ENCODE assay signal across 17 cellular contexts in the genomic region with DNA sequence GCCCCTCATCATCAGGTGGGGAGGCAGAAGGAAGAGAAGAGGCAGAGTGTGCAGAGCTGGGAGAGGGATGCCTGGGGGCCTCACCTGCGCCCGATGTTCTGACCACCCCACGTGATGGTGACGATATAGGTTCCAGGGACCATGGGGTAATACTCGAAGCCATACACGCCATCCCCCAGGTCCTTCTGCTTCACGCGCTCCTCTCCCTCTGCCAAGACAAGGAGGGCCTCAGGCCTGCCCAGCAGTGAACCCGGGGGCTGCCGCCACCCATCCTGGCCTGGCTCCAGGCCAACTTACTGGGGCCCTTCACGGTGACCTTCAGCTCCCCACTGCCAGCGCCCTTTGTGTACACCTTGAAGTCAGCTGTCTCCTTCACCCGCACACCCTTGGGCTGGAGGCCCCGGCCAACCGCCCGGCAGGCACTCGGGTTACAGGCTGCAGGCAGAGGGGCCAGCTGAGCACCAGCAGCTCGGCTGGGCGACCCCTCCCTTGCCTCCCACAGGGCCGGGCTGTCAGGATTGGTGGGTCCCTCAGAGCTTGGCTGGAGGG. TPM values are rescaled to one million over a fixed set of nuclear protein-coding genes. Genes with fewer than 3 reads are reported as not detected.
DNase-seq lines count a peak whose midpoint lies in the region; ATAC-seq, FAIRE-seq and TF ChIP-seq lines count a peak whose summit lies in the region.
"Had no signal": no experiment of that assay in that cellular context is flagged by ENCODE, and none has a peak within 500 bp of the region (broad histone marks: within the 10 kb centered on the region; RNA-seq: fewer than 3 reads in every experiment).

No MANE protein-coding gene starts in this region.

- no peak for ATAC-seq in activated T-helper 17 cell treated with anti-CD3 and anti-CD28 coated beads, Interleukin-2, amount 50 U/mL, for 72 hours (replicated peaks)
- ATAC-seq in natural killer cell (no peak), GM18867 (IDR thresholded peaks at IDR 0.05; ENCODE audit: unreplicated experiment) (no peak)

- peak overlapping the region in 3 of 7 donors; percentile 11 to 61 (median 60) for H3K4me3 Mint-ChIP-seq in CD8-positive, alpha-beta memory T cell
- H3K4me3 Mint-ChIP-seq in activated T-helper 17 cell treated with anti-CD3 and anti-CD28 coated beads, Interleukin-2, amount 50 U/mL, for 72 hours = peak overlapping the region; percentile 33
- H3K4me3 Mint-ChIP-seq in natural killer cell = peak overlapping the region; percentile 53

- H3K9me3 Mint-ChIP-seq in CD8-positive, alpha-beta memory T cell = no peaks in the 10 kb centered on the region
- H3K9me3 Mint-ChIP-seq in activated T-helper 17 cell treated with anti-CD3 and anti-CD28 coated beads, Interleukin-2, amount 50 U/mL, for 72 hours = no peaks in the 10 kb centered on the region
- H3K9me3 Mint-ChIP-seq in natural killer cell = no peaks in the 10 kb centered on the region

- H3K4me1 Mint-ChIP-seq in CD8-positive, alpha-beta memory T cell = peaks cover 30 to 39% (median 31%) of the 10 kb centered on the region in 3 donors
- H3K4me1 Mint-ChIP-seq in activated T-helper 17 cell treated with anti-CD3 and anti-CD28 coated beads, Interleukin-2, amount 50 U/mL, for 72 hours = no peaks in the 10 kb centered on the region
- H3K4me1 Mint-ChIP-seq in natural killer cell = peaks cover 11 to 26% of the 10 kb centered on the region in 2 donors

- no peak overlapping the region for H3K4me3 ChIP-seq in CD8-positive, alpha-beta memory T cell (ENCODE audit: low read length)
- H3K4me3 ChIP-seq: BLaER1 treated with 17β-estradiol and CSF1 and Interleukin-3, amounts not matched to agents 10 nM and 100 nM; SJSA1 had no signal

- peaks cover 5 to 66% (median 6%) of the 10 kb centered on the region in 3 donors for H3K36me3 Mint-ChIP-seq in CD8-positive, alpha-beta memory T cell
- H3K36me3 Mint-ChIP-seq in activated T-helper 17 cell treated with anti-CD3 and anti-CD28 coated beads, Interleukin-2, amount 50 U/mL, for 72 hours (ENCODE audit: low read depth) = peaks cover 89% of the 10 kb centered on the region
- H3K36me3 Mint-ChIP-seq in natural killer cell = no peaks in the 10 kb centered on the region

- CTCF ChIA-PET in CD8-positive, alpha-beta memory T cell (lab: Charles Lee) = interaction anchor here (1.0 kb wide), 1 partner anchor 8 kb away, joined by 3 read pairs; no protein-coding TSS in a partner anchor

- H3K36me3 ChIP-seq in CD8-positive, alpha-beta memory T cell (ENCODE audit: insufficient read depth, low read length) = peaks cover 57% of the 10 kb centered on the region

- H3K4me1 ChIP-seq in CD8-positive, alpha-beta memory T cell (ENCODE audit: insufficient read depth, low read length) = peaks cover 33% of the 10 kb centered on the region

- H3K27ac Mint-ChIP-seq in CD8-positive, alpha-beta memory T cell = peak overlapping the region in 6 of 8 donors; percentile 36 to 88 (median 75)
- H3K27ac Mint-ChIP-seq in activated T-helper 17 cell treated with anti-CD3 and anti-CD28 coated beads, Interleukin-2, amount 50 U/mL, for 72 hours = peak overlapping the region; percentile 59
- peak overlapping the region; percentile 86 to 95 for H3K27ac Mint-ChIP-seq in natural killer cell

- no peak for TF ChIP-seq CTCF in natural killer cell (IDR thresholded peaks at IDR 0.05)

- H3K27ac ChIP-seq in CD8-positive, alpha-beta memory T cell (ENCODE audit: low read depth, low read length) = no peak overlapping the region
- H3K27ac ChIP-seq: SJSA1 had no signal

- POLR2A ChIA-PET in CD8-positive, alpha-beta memory T cell (lab: Charles Lee) = interaction anchor here (1.0 kb wide), 1 partner anchor 9 kb away, joined by 3 read pairs; no protein-coding TSS in a partner anchor

- no peaks in the 10 kb centered on the region for H3K27me3 ChIP-seq in CD8-positive, alpha-beta memory T cell (ENCODE audit: insufficient read depth, low read length, poor library complexity, severe bottlenecking)
- H3K27me3 ChIP-seq: BLaER1 treated with 17β-estradiol and CSF1 and Interleukin-3, amounts not matched to agents 10 nM and 100 nM; SJSA1 had no signal

- intact Hi-C loops in natural killer cell (cut with micrococcal nuclease) = no loop called here

- no peaks in the 10 kb centered on the region for H3K9me3 ChIP-seq in CD8-positive, alpha-beta memory T cell (ENCODE audit: low read length)
- H3K9me3 ChIP-seq: SJSA1 had no signal

- H3K27me3 Mint-ChIP-seq in CD8-positive, alpha-beta memory T cell = peaks cover 0 to 15% of the 10 kb centered on the region in 2 donors
- H3K27me3 Mint-ChIP-seq in activated T-helper 17 cell treated with anti-CD3 and anti-CD28 coated beads, Interleukin-2, amount 50 U/mL, for 72 hours = no peaks in the 10 kb centered on the region
- no peaks in the 10 kb centered on the region for H3K27me3 Mint-ChIP-seq in natural killer cell (ENCODE audit: low read depth in 2 of 2)

- no peak for DNase-seq in CD8-positive, alpha-beta memory T cell
- no peak for DNase-seq in natural killer cell
- no peak for DNase-seq in urothelium cell line (ENCODE audit: low spot score)
- DNase-seq in NCI-H1694 treated with DMSO at 0.1 percent for 48 hours (lab: John Stamatoyannopoulos, UW) = no peak
- DNase-seq: activated naive CD4-positive, alpha-beta T cell; EL; islet precursor cell; NCI-H2227 treated with DMSO at 0.1 percent for 48 hours; retina; stimulated activated CD4-positive, alpha-beta T cell treated with anti-CD3 and anti-CD28 coated beads, Interleukin-2, amount 100 ng/mL, for 48 hours had no signal

- no peak for FAIRE-seq in urothelium cell line (lab: Jason Lieb, UNC)
- FAIRE-seq: bronchial epithelial cell, GM19239, TTC549 had no signal

RNA-seq across cellular contexts. Expression of gene FLNA, which starts 9.3 kb away (rescaled TPM):
- total RNA-seq in CD8-positive, alpha-beta memory T cell = 1,000 to 10,000 TPM; 1,299 to 1,356 TPM
- polyA plus RNA-seq in CD8-positive, alpha-beta memory T cell = 799 TPM
- total RNA-seq in activated T-helper 17 cell treated with anti-CD3 and anti-CD28 coated beads, Interleukin-2, amount 50 U/mL, for 72 hours = 1,000 to 10,000 TPM; 1,274 to 1,383 TPM
- 1,000 to 10,000 TPM; 2,872 to 3,483 (median 2,927) TPM for total RNA-seq in natural killer cell

RNA-seq across cellular contexts. Expression of gene EMD, which starts 14.0 kb away (rescaled TPM):
- total RNA-seq in CD8-positive, alpha-beta memory T cell = 100 to 1,000 TPM; 107 to 119 TPM
- polyA plus RNA-seq in CD8-positive, alpha-beta memory T cell = 37.2 TPM
- total RNA-seq in activated T-helper 17 cell treated with anti-CD3 and anti-CD28 coated beads, Interleukin-2, amount 50 U/mL, for 72 hours = 10 to 100 TPM; 86.5 to 87.5 TPM
- 100 to 1,000 TPM; 141 to 175 (median 152) TPM for total RNA-seq in natural killer cell

RNA-seq across cellular contexts. Expression of gene RPL10, which starts 33.1 kb away (rescaled TPM):
- total RNA-seq in CD8-positive, alpha-beta memory T cell = 1,000 to 10,000 TPM; 3,198 to 3,218 TPM
- polyA plus RNA-seq in CD8-positive, alpha-beta memory T cell = 4,855 TPM
- total RNA-seq in activated T-helper 17 cell treated with anti-CD3 and anti-CD28 coated beads, Interleukin-2, amount 50 U/mL, for 72 hours = 1,000 to 10,000 TPM; 1,604 to 1,651 TPM
- 1,000 to 10,000 TPM; 2,249 to 2,456 (median 2,324) TPM for total RNA-seq in natural killer cell

RNA-seq across cellular contexts. Expression of gene DNASE1L1, which starts 43.9 kb away (rescaled TPM):
- total RNA-seq in CD8-positive, alpha-beta memory T cell = 10 to 100 TPM in 1 of 2 experiments, 1 to 10 TPM in 1; 9.8 to 10.1 TPM
- 19.1 TPM for polyA plus RNA-seq in CD8-positive, alpha-beta memory T cell
- 10 to 100 TPM; 13.9 to 16.7 TPM for total RNA-seq in activated T-helper 17 cell treated with anti-CD3 and anti-CD28 coated beads, Interleukin-2, amount 50 U/mL, for 72 hours
- total RNA-seq in natural killer cell = 10 to 100 TPM; 16.7 to 19.6 (median 16.8) TPM

RNA-seq across cellular contexts. Expression of gene TAFAZZIN, which starts 46.2 kb away (rescaled TPM):
- 10 to 100 TPM; 51.9 to 52.3 TPM for total RNA-seq in CD8-positive, alpha-beta memory T cell
- 41.4 TPM for polyA plus RNA-seq in CD8-positive, alpha-beta memory T cell
- total RNA-seq in activated T-helper 17 cell treated with anti-CD3 and anti-CD28 coated beads, Interleukin-2, amount 50 U/mL, for 72 hours = 10 to 100 TPM; 39.3 to 40.8 TPM
- total RNA-seq in natural killer cell = 10 to 100 TPM; 67.3 to 87.2 (median 67.7) TPM
